Comparison of ENCODE assay signal across 8 cellular contexts in genomic region chr12:132597333-132598283, GRCh38. TPM values are rescaled to one million over a fixed set of nuclear protein-coding genes. Genes with fewer than 3 reads are reported as not detected.
DNase-seq lines count a peak whose midpoint lies in the region; FAIRE-seq and TF ChIP-seq lines count a peak whose summit lies in the region.

No MANE protein-coding gene starts in this region.

- H3K36me3 ChIP-seq in HAP-1 (replicated peaks) (no peaks in the 10 kb centered on the region), fibroblast of lung (ENCODE audit: control insufficient read depth, insufficient read depth, low read length) (no peaks in the 10 kb centered on the region)

- H3K4me2 ChIP-seq in fibroblast of lung (ENCODE audit: extremely low read depth, insufficient read depth, low read length) = peak overlapping the region; percentile 86

- H3K79me2 ChIP-seq in fibroblast of lung (ENCODE audit: control insufficient read depth, insufficient read depth, low read length) = no peaks in the 10 kb centered on the region

- H3K4me3 ChIP-seq in HAP-1 (peak overlapping the region; percentile 25), fibroblast of lung (replicated peaks in 1 of 4; ENCODE audit: control extremely low read depth in 1 of 4, insufficient read depth in 1 of 4, low read depth in 3 of 4, low read length in 4 of 4) (peak overlapping the region; percentile 46 to 59 (median 54)), retinal pigment epithelial cell (ENCODE audit: low read length) (peak overlapping the region; percentile 58)

- TF ChIP-seq POLR2A in GM12892 (IDR thresholded peaks at IDR 0.05; ENCODE audit: low read depth, low read length) = no peak

- no peak for FAIRE-seq in GM12892 (lab: Jason Lieb, UNC)

- H3K4me1 ChIP-seq in HAP-1 (peaks cover 16% of the 10 kb centered on the region), fibroblast of lung (ENCODE audit: control insufficient read depth, extremely low read depth, insufficient read depth, low read length) (no peaks in the 10 kb centered on the region)

- no peak overlapping the region for H3K27ac ChIP-seq in fibroblast of lung (ENCODE audit: insufficient read depth, low read length)

- no peaks in the 10 kb centered on the region for H4K20me1 ChIP-seq in fibroblast of lung (ENCODE audit: control insufficient read depth, extremely low read depth, insufficient read depth, low read length)

- DNase-seq in ACHN (peak; percentile 56), HAP-1 (ENCODE audit: low spot score in 2 of 2) (peak; percentile 40 to 68), T follicular helper cell (ENCODE audit: low read depth) (peak; percentile 47), fibroblast of lung (ENCODE audit: low read depth in 2 of 2) (peak; percentile 62 to 72), retinal pigment epithelial cell (ENCODE audit: low read depth) (peak; percentile 5), AG20443 (ENCODE audit: low spot score) (no peak), HUDEP-2 (lab: John Stamatoyannopoulos, UW; ENCODE audit: unreplicated experiment in 76 of 76) (no peak), GM12892 (ENCODE audit: insufficient read length) (no peak)

- H3K27me3 ChIP-seq in HAP-1 (ENCODE audit: low read depth) (no peaks in the 10 kb centered on the region), fibroblast of lung (ENCODE audit: control insufficient read depth, insufficient read depth, low read length) (peaks cover 11% of the 10 kb centered on the region)

- H2AFZ ChIP-seq in fibroblast of lung (ENCODE audit: low read length) = peak overlapping the region; percentile 78

- H3K9me3 ChIP-seq in HAP-1 (no peaks in the 10 kb centered on the region), fibroblast of lung (ENCODE audit: control insufficient read depth, insufficient read depth, low read depth, low read length) (no peaks in the 10 kb centered on the region)

- H3K9ac ChIP-seq in fibroblast of lung (ENCODE audit: insufficient read depth, low read length) = no peak overlapping the region

- TF ChIP-seq CTCF in fibroblast of lung (conservative IDR thresholded peaks at IDR 0.05 in 1 of 2, IDR thresholded peaks at IDR 0.05 in 1 of 2; ENCODE audit: low read depth in 1 of 2, low read length in 2 of 2) (no peak), retinal pigment epithelial cell (conservative IDR thresholded peaks at IDR 0.05; ENCODE audit: low read depth, low read length) (no peak)

- in situ Hi-C loops in ACHN (cut with HindIII; ENCODE audit: low pct_ligation_motif_present, low pct_unique_long_range_greater_than_20kb, low sequenced_read_pairs) = no loop called here
- in situ Hi-C loops in HAP-1 (cut with MboI; ENCODE audit: low sequenced_read_pairs) = no loop called here

RNA-seq across cellular contexts. Expression of gene LRCOL1, which starts 12.8 kb away (rescaled TPM):
- 0.17 TPM in 1 of 2 replicates, not detected in the other for total RNA-seq in fibroblast of lung
- 0.15 TPM in 1 of 2 replicates, not detected in the other for polyA plus RNA-seq in fibroblast of lung
- 0.28 TPM in 1 of 2 replicates, not detected in the other for polyA plus RNA-seq in fibroblast of lung (2012)
- not detected in 2 replicates for polyA minus RNA-seq in fibroblast of lung (ENCODE audit: low replicate concordance)
- polyA plus RNA-seq in GM12892 (2012; ENCODE audit: missing spikeins) = not detected

RNA-seq across cellular contexts. Expression of gene P2RX2, which starts 21.0 kb away (rescaled TPM):
- total RNA-seq in fibroblast of lung = not detected in 2 replicates
- not detected in 2 replicates for polyA plus RNA-seq in fibroblast of lung
- not detected in 2 replicates for polyA plus RNA-seq in fibroblast of lung (2012)
- not detected in 2 replicates for polyA minus RNA-seq in fibroblast of lung (ENCODE audit: low replicate concordance)
- not detected for polyA plus RNA-seq in GM12892 (2012; ENCODE audit: missing spikeins)

Comparison
In these comparisons a context has a peak if more than half of its experiments do, and no peak if none do; other contexts are left out.
1. DNase-seq: peak in ACHN (single experiment), HAP-1 (2 of 2), T follicular helper cell (single experiment), fibroblast of lung (2 of 2) and retinal pigment epithelial cell (single experiment); none in AG20443 (single experiment), HUDEP-2 (0 of 76) and GM12892 (single experiment).
2. Peak in every context shown above with its lines, with median percentiles within 50 percentile points of each other: H3K4me3 ChIP-seq.